ENCODE assay signal across 13 cellular contexts in the genomic region with DNA sequence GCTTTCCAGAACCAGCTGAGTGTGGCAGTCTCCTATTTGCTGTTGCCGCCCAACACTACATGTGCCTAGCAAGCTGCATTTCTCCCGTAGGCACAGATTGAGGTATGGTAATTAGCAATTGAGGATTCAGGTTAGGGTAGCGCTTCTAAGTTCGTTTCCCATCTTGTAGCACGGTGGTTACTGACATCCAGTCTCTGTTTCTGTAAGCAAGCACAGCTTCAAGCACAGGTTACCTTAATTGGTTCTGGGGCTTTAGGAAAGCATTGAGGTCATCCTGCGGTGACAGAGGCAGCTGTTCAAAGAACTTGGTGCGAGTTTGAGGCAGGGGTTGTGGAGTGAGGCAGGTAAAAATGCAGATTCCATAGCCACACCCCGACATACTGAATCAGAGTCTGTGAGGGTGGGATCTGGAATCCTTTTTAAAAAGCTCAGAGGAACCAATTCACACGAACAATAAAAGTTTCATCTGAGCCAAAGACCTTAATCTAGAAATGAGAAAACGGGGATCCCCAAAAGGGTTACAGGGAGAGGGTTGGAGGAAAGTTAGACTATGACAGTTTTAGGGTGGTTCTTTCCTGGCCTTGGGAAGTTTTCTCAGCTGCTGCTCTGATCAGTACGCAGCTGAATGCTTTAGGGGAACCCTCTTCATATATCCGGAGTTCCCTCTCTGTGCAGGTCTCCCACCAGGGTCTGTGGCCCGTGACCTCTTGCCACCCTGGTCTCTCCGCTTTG. TPM values are rescaled to one million over a fixed set of nuclear protein-coding genes. Genes with fewer than 3 reads are reported as not detected.
DNase-seq lines count a peak whose midpoint lies in the region; ATAC-seq and TF ChIP-seq lines count a peak whose summit lies in the region.
"Not testable (repeated sequence)": the region's sequence is repeated elsewhere in the genome, so short reads cannot be mapped to it uniquely, and the experiment has no call there.
"Had no signal": no experiment of that assay in that cellular context is flagged by ENCODE, and none has a peak within 500 bp of the region (broad histone marks: within the 10 kb centered on the region; RNA-seq: fewer than 3 reads in every experiment).

No MANE protein-coding gene starts in this region.

- peak; percentile 77 for ATAC-seq in GM18870 (IDR thresholded peaks at IDR 0.05; ENCODE audit: unreplicated experiment)
- ATAC-seq in GM19438 (IDR thresholded peaks at IDR 0.05; ENCODE audit: low read depth, unreplicated experiment): peak; percentile 57
- ATAC-seq in GM21576 (IDR thresholded peaks at IDR 0.05; ENCODE audit: unreplicated experiment): peak; percentile 51
- peak; percentile 69 for ATAC-seq in HG02870 (IDR thresholded peaks at IDR 0.05; ENCODE audit: unreplicated experiment)
- ATAC-seq in HG03432 (IDR thresholded peaks at IDR 0.05; ENCODE audit: unreplicated experiment): peak; percentile 71
- ATAC-seq in WTC11: peak; percentile 32
- peak; percentile 62 for ATAC-seq in stimulated activated memory B cell treated with anti-CD40 and anti-IgM and Interleukin-4, amounts not matched to agents 10 μg/mL and 1 μg/mL and 100 μg/mL, for 72 hours

- not testable (repeated sequence) for H3K4me1 Mint-ChIP-seq in WTC11
- peaks cover 19% of the 10 kb centered on the region for H3K4me1 Mint-ChIP-seq in stimulated activated memory B cell treated with anti-CD40 and anti-IgM and Interleukin-4, amounts not matched to agents 10 μg/mL and 1 μg/mL and 100 μg/mL, for 72 hours

- DNase-seq in GM12865 (ENCODE audit: low read depth): peak; percentile 55
- not testable (repeated sequence) for DNase-seq in WTC11 (ENCODE audit: low spot score)

- H3K27me3 Mint-ChIP-seq in WTC11 (ENCODE audit: low read depth): peaks cover 34% of the 10 kb centered on the region
- not testable (repeated sequence) for H3K27me3 Mint-ChIP-seq in stimulated activated memory B cell treated with anti-CD40 and anti-IgM and Interleukin-4, amounts not matched to agents 10 μg/mL and 1 μg/mL and 100 μg/mL, for 72 hours

- H3K4me3 ChIP-seq in GM12865 (ENCODE audit: low read depth, low read length): peak overlapping the region; percentile 29; the same call in 1 of the 2 replicates

- not testable (repeated sequence) for H3K9me3 Mint-ChIP-seq in WTC11; stimulated activated memory B cell treated with anti-CD40 and anti-IgM and Interleukin-4, amounts not matched to agents 10 μg/mL and 1 μg/mL and 100 μg/mL, for 72 hours

- TF ChIP-seq CTCF in GM12865 (IDR thresholded peaks at IDR 0.05; ENCODE audit: insufficient read depth, low read depth, low read length, missing control alignments); WTC11 (IDR thresholded peaks at IDR 0.05): not testable (repeated sequence)

- CTCF ChIA-PET in WTC11 (lab: Charles Lee): interaction anchor here (0.9 to 2.0 kb wide), 4 partner anchors 72 to 107 kb away, joined by 3 to 14 read pairs (median 4); partner anchors contain the start of gene DTX4

- not testable (repeated sequence) for H3K27ac Mint-ChIP-seq in WTC11
- H3K27ac Mint-ChIP-seq in stimulated activated memory B cell treated with anti-CD40 and anti-IgM and Interleukin-4, amounts not matched to agents 10 μg/mL and 1 μg/mL and 100 μg/mL, for 72 hours: peak overlapping the region; percentile 33

- POLR2A ChIA-PET in WTC11 (lab: Charles Lee): interaction anchor here (0.6 to 1.1 kb wide), 2 partner anchors 14 to 15 kb away, joined by 3 to 4 read pairs; no protein-coding TSS in a partner anchor

- not testable (repeated sequence) for H3K36me3 Mint-ChIP-seq in WTC11; stimulated activated memory B cell treated with anti-CD40 and anti-IgM and Interleukin-4, amounts not matched to agents 10 μg/mL and 1 μg/mL and 100 μg/mL, for 72 hours

- H3K4me3 Mint-ChIP-seq in WTC11; stimulated activated memory B cell treated with anti-CD40 and anti-IgM and Interleukin-4, amounts not matched to agents 10 μg/mL and 1 μg/mL and 100 μg/mL, for 72 hours: not testable (repeated sequence)

RNA-seq across cellular contexts. Expression of gene GLYATL1B, which starts 21.9 kb away (rescaled TPM):
- total RNA-seq in WTC11 (2021): 0.21 TPM in 1 of 3 replicates, not detected in the others
- total RNA-seq: A172; H4; HFFc6; Right ventricle myocardium inferior; T-helper 1 cell treated with Interleukin-12 subunit alpha and Interleukin-12 subunit beta and Interleukin-4 antibody, amounts not matched to agents 30 ng/mL and 1 ng/mL, for 36 hours had no signal

RNA-seq across cellular contexts. Expression of gene FAM111B, which starts 42.9 kb away (rescaled TPM):
- total RNA-seq in WTC11 (2021): 16.3 to 25.5 TPM (median 17.7 TPM) in 3 replicates
